ENCODE assay signal across 23 cellular contexts in genomic region chr6:110636776-110637175, GRCh38.
"Had no signal": no experiment of that assay in that cellular context is flagged by ENCODE, and none has a peak within 500 bp of the region (broad histone marks: within the 10 kb centered on the region; RNA-seq: fewer than 3 reads in every experiment).

No MANE protein-coding gene starts in this region.

- H2AFZ ChIP-seq: neural progenitor cell had no signal

- ATAC-seq: left lobe of liver, lower lobe of right lung, natural killer cell, psoas muscle had no signal

- H3K27me3 Mint-ChIP-seq: memory B cell had no signal

- H3K9me3 ChIP-seq: lower lobe of right lung, psoas muscle, sigmoid colon had no signal

- H3K9ac ChIP-seq: neural progenitor cell had no signal

- H3K4me1 Mint-ChIP-seq: mesothelial cell of epicardium, neural progenitor cell had no signal

- H3K4me3 Mint-ChIP-seq: memory B cell, mesothelial cell of epicardium, natural killer cell, neural progenitor cell had no signal

- H3K4me3 ChIP-seq: dorsolateral prefrontal cortex, lower lobe of right lung, neural progenitor cell, psoas muscle, sigmoid colon, skin epidermis had no signal

- H3K9me3 Mint-ChIP-seq: mesothelial cell of epicardium, natural killer cell, neural progenitor cell had no signal

- H3K27ac Mint-ChIP-seq: memory B cell, mesothelial cell of epicardium, natural killer cell, neural progenitor cell had no signal

- H3K4me1 ChIP-seq: lower lobe of right lung, neural progenitor cell, psoas muscle, sigmoid colon had no signal

- FAIRE-seq: islet of Langerhans had no signal

- DNase-seq: cortex of kidney; dorsolateral prefrontal cortex; effector CD8-positive, alpha-beta T cell; foreskin melanocyte; head of caudate nucleus; hypothalamus; kidney glomerular epithelial cell; lower lobe of right lung; natural killer cell; occipital lobe; psoas muscle; retina; sigmoid colon; stimulated activated CD4-positive, alpha-beta T cell treated with anti-CD3 and anti-CD28 coated beads, Interleukin-2, amount 100 ng/mL, for 24 hours; stimulated activated CD4-positive, alpha-beta T cell treated with anti-CD3 and anti-CD28 coated beads, Interleukin-4, amount 100 ng/mL, for 4 hours; stimulated activated naive CD4-positive, alpha-beta T cell; trophoblast cell had no signal

- H3K27ac ChIP-seq: lower lobe of right lung, neural progenitor cell, psoas muscle, sigmoid colon, skin epidermis had no signal

- H3K4me2 ChIP-seq: neural progenitor cell had no signal

- H3K36me3 ChIP-seq: lower lobe of right lung, neural progenitor cell, sigmoid colon had no signal

- H3K27me3 ChIP-seq: dorsolateral prefrontal cortex, neural progenitor cell, sigmoid colon had no signal
